ENCODE assay signal across 15 cellular contexts in the genomic region with DNA sequence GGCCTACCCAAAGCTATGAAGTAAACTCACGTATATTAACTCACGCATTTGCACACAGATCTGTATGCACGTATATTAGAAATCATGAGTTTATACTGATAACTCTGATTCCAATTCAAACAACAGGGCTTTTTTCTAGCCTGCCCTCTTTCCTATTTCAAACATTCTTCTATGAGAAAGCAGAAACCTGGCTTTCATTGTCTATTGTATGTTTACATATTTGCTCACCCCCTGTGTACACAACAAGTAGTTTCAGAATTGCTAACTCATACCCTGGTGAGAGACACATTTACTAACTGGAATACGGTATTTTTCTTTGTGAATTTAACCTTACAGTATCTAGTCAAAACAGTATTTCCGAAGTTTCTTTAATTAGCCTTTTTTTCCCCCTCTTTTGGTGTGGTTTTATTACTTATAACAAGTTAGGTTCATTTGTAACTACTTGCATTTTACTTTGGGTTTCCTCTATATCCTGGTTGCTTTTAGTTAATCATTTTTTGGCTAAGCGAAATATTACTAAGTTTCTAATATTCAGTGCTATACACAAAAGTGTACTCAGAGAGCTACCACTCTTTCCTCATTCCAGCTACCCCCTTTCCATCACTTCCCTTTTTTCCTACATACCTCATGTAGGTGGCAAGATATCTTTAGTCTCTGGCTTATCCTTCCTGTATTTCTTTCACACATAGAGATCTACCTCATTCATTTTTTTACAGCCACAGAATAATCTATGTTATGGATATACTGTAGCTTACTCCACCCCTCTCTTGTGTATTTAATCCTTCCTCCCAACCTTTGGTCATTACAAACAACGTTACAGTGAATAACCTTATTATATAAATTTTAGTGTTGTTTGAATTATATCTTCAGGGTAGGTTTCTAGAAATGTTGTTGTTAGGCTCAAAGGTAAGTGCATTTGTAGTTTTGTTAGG.
"Had no signal": no experiment of that assay in that cellular context is flagged by ENCODE, and none has a peak within 500 bp of the region (broad histone marks: within the 10 kb centered on the region; RNA-seq: fewer than 3 reads in every experiment).

No MANE protein-coding gene starts in this region.

- H3K9me3 ChIP-seq: psoas muscle, upper lobe of left lung had no signal

- H3K4me1 Mint-ChIP-seq: nephron had no signal

- H3K4me3 Mint-ChIP-seq: activated CD8-positive, alpha-beta T cell treated with anti-CD3 and anti-CD28 coated beads, Interleukin-2, amount 10 ng/mL, durations not matched to agents 7 days and 5 days; activated T-helper 1 cell treated with anti-CD3 and anti-CD28 coated beads, Interleukin-12 subunit alpha, Interleukin-12 subunit beta, Interleukin-2, Interleukin-4 antibody, amounts not matched to agents 30 ng/mL and 10 ng/mL and 1 ng/mL, durations not matched to agents 14 hours and 24 hours and 36 hours; nephron had no signal

- H3K27me3 ChIP-seq: breast epithelium, upper lobe of left lung had no signal

- H3K36me3 ChIP-seq: breast epithelium, upper lobe of left lung had no signal

- H3K4me1 ChIP-seq: breast epithelium, foreskin keratinocyte, psoas muscle, upper lobe of left lung had no signal

- DNase-seq: activated CD4-positive, alpha-beta T cell treated with anti-CD3 and anti-CD28 coated beads for 48 hours; activated CD8-positive, alpha-beta memory T cell treated with anti-CD3 and anti-CD28 coated beads, Interleukin-2, amount 50 U/mL, for 48 hours; activated CD8-positive, alpha-beta T cell treated with anti-CD3 and anti-CD28 coated beads, Interleukin-2, amount 10 ng/mL, durations not matched to agents 7 days and 5 days; activated naive CD4-positive, alpha-beta T cell; aorta; foreskin keratinocyte; mammary epithelial cell; psoas muscle; stimulated activated CD4-positive, alpha-beta T cell treated with anti-CD3 and anti-CD28 coated beads, Interleukin-2, amount 100 ng/mL, for 24 hours; stimulated activated naive CD4-positive, alpha-beta T cell treated with Interleukin-2 at 50 U/mL for 16 hours; upper lobe of left lung had no signal

- H3K27ac Mint-ChIP-seq: activated CD8-positive, alpha-beta T cell treated with anti-CD3 and anti-CD28 coated beads, Interleukin-2, amount 10 ng/mL, durations not matched to agents 7 days and 5 days; activated T-helper 1 cell treated with anti-CD3 and anti-CD28 coated beads, Interleukin-12 subunit alpha, Interleukin-12 subunit beta, Interleukin-2, Interleukin-4 antibody, amounts not matched to agents 30 ng/mL and 10 ng/mL and 1 ng/mL, durations not matched to agents 14 hours and 24 hours and 36 hours; nephron had no signal

- H3K27ac ChIP-seq: breast epithelium, foreskin keratinocyte, psoas muscle, upper lobe of left lung had no signal

- ATAC-seq: activated CD8-positive, alpha-beta T cell treated with anti-CD3 and anti-CD28 coated beads, Interleukin-2, amount 10 ng/mL, durations not matched to agents 7 days and 5 days; foreskin keratinocyte; psoas muscle; sciatic nerve had no signal

- H3K4me3 ChIP-seq: breast epithelium, psoas muscle, upper lobe of left lung had no signal
